ENCODE assay signal across 8 cellular contexts in genomic region chr3:170355738-170356595, GRCh38. TPM values are rescaled to one million over a fixed set of nuclear protein-coding genes. Genes with fewer than 3 reads are reported as not detected.
A peak's percentile ranks its signal among the peaks of the same experiment; 100 is the strongest.
DNase-seq lines count a peak whose midpoint lies in the region; ATAC-seq and TF ChIP-seq lines count a peak whose summit lies in the region.

No MANE protein-coding gene starts in this region.

- peak overlapping the region; percentile 34 for H3K4me3 ChIP-seq in astrocyte of the spinal cord (ENCODE audit: low read depth, low read length)
- H3K4me3 ChIP-seq in skeletal muscle tissue (ENCODE audit: low read length in 3 of 3): peak overlapping the region; percentile 59 to 77 (median 64)

- DNase-seq in NCI-H774 (lab: John Stamatoyannopoulos, UW): peak; percentile 52
- peak; percentile 69 for DNase-seq in astrocyte of the spinal cord (ENCODE audit: low read depth, low spot score)
- no peak for DNase-seq in immature natural killer cell
- DNase-seq in NCI-H2029 treated with DMSO at 0.1 percent for 48 hours (lab: John Stamatoyannopoulos, UW): no peak

- H3K36me3 Mint-ChIP-seq in immature natural killer cell: peaks cover 0 to 6% (median under 1%) of the 10 kb centered on the region in 3 donors

- H3K36me3 ChIP-seq in skeletal muscle tissue (ENCODE audit: control insufficient read depth in 3 of 3, insufficient read depth in 3 of 3, low read length in 3 of 3): peaks cover 1 to 4% (median 3%) of the 10 kb centered on the region in 3 donors

- no peaks in the 10 kb centered on the region for H3K27me3 ChIP-seq in skeletal muscle tissue (ENCODE audit: control insufficient read depth in 3 of 3, insufficient read depth in 3 of 3, low read length in 3 of 3)

- H3K27ac Mint-ChIP-seq in immature natural killer cell: peak overlapping the region; percentile 93 to 99 (median 99)

- peaks cover 32 to 44% of the 10 kb centered on the region in 2 donors for H3K4me1 Mint-ChIP-seq in immature natural killer cell

- in situ Hi-C loops in astrocyte of the spinal cord (cut with HindIII; ENCODE audit: low sequenced_read_pairs): no loop called here

- peak overlapping the region; percentile 78 to 92 (median 86) for H3K4me3 Mint-ChIP-seq in immature natural killer cell

- H3K27ac ChIP-seq in C4-2B (peak overlapping the region; percentile 88), skeletal muscle tissue (ENCODE audit: low read depth, low read length) (peak overlapping the region; percentile 93)

- ATAC-seq in GM18909 (IDR thresholded peaks at IDR 0.05; ENCODE audit: poor library complexity, unreplicated experiment) (peak; percentile 19), HG03159 (IDR thresholded peaks at IDR 0.05; ENCODE audit: unreplicated experiment) (peak; percentile 13)

- H3K9me3 ChIP-seq in skeletal muscle tissue (ENCODE audit: control insufficient read depth in 3 of 3, low read length in 3 of 3): no peaks in the 10 kb centered on the region

- no peak for TF ChIP-seq CTCF in C4-2B (conservative IDR thresholded peaks at IDR 0.05)
- no peak for TF ChIP-seq CTCF in astrocyte of the spinal cord (IDR thresholded peaks at IDR 0.05; ENCODE audit: low read depth, low read length)

- no peaks in the 10 kb centered on the region for H3K9me3 Mint-ChIP-seq in immature natural killer cell

- H3K27me3 Mint-ChIP-seq in immature natural killer cell (ENCODE audit: low read depth in 3 of 3): peaks cover 24 to 38% (median 28%) of the 10 kb centered on the region in 3 donors

- peaks cover 22 to 24% (median 23%) of the 10 kb centered on the region in 3 donors for H3K4me1 ChIP-seq in skeletal muscle tissue (ENCODE audit: control insufficient read depth in 3 of 3, insufficient read depth in 3 of 3, low read length in 3 of 3)

- H3K9ac ChIP-seq in skeletal muscle tissue (ENCODE audit: low read depth in 1 of 3, low read length in 3 of 3): peak overlapping the region; percentile 78 to 89 (median 85)

RNA-seq across cellular contexts. Expression of gene SKIL, which starts 1.5 kb away (rescaled TPM):
- polyA plus RNA-seq in immature natural killer cell: 10 to 100 TPM in 2 of 3 donors, 1 to 10 TPM in 1; 4.9 to 10.8 (median 10.5) TPM
- 32.4 TPM for total RNA-seq in skeletal muscle tissue

Comparison
In these comparisons a context has a peak if more than half of its experiments do, and no peak if none do; other contexts are left out.
1. DNase-seq: peak in NCI-H774 (single experiment) and astrocyte of the spinal cord (single experiment); none in immature natural killer cell (0 of 3) and NCI-H2029 treated with DMSO at 0.1 percent for 48 hours (single experiment).